In the genomic region with DNA sequence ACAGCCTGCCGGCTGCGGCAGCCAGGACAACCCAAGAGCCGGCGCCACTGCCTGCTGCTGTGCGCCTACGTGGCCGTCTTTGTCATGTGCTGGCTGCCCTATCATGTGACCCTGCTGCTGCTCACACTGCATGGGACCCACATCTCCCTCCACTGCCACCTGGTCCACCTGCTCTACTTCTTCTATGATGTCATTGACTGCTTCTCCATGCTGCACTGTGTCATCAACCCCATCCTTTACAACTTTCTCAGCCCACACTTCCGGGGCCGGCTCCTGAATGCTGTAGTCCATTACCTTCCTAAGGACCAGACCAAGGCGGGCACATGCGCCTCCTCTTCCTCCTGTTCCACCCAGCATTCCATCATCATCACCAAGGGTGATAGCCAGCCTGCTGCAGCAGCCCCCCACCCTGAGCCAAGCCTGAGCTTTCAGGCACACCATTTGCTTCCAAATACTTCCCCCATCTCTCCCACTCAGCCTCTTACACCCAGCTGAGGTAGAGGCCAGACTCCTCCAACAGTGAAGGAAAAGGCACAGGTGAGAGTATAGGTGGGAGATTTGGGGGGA, we compare ENCODE assay signal across 21 cellular contexts. TPM values are rescaled to one million over a fixed set of nuclear protein-coding genes. Genes with fewer than 3 reads are reported as not detected.
DNase-seq lines count a peak whose midpoint lies in the region; ATAC-seq and TF ChIP-seq lines count a peak whose summit lies in the region.
"Had no signal": no experiment of that assay in that cellular context is flagged by ENCODE, and none has a peak within 500 bp of the region (broad histone marks: within the 10 kb centered on the region; RNA-seq: fewer than 3 reads in every experiment).

No MANE protein-coding gene starts in this region.

- H3K27ac Mint-ChIP-seq in activated T-helper 17 cell treated with anti-CD3 and anti-CD28 coated beads, Interleukin-2, amount 50 U/mL, for 72 hours = peak overlapping the region; percentile 65

- H3K36me3 ChIP-seq in HEK293 (ENCODE audit: control insufficient read depth in 2 of 2, insufficient read depth in 1 of 2, low read length in 2 of 2) (peaks cover 0 to 42% of the 10 kb centered on the region in 2 experiments; a peak in 1 of 3 replicates), esophagus muscularis mucosa (peaks cover 0 to 46% (median 39%) of the 10 kb centered on the region in 4 donors), spleen (peaks cover 0 to 59% (median 0%) of the 10 kb centered on the region in 6 donors), MG63 (peaks cover 24% of the 10 kb centered on the region)

- WGBS in esophagus muscularis mucosa = 89% methylated on average over 11 of the region's 11 CpGs
- 71 to 95% (median 81%) methylated on average over 11 of the region's 11 CpGs for WGBS in spleen, 5 donors

- H3K36me3 Mint-ChIP-seq in activated T-helper 17 cell treated with anti-CD3 and anti-CD28 coated beads, Interleukin-2, amount 50 U/mL, for 72 hours (ENCODE audit: low read depth) = peaks cover 29% of the 10 kb centered on the region

- H3K9me3 Mint-ChIP-seq in activated T-helper 17 cell treated with anti-CD3 and anti-CD28 coated beads, Interleukin-2, amount 50 U/mL, for 72 hours = no peaks in the 10 kb centered on the region
- H3K9me3 Mint-ChIP-seq: CD8-positive, alpha-beta memory T cell had no signal

- H3K27me3 ChIP-seq in esophagus muscularis mucosa (no peaks in the 10 kb centered on the region), spleen (replicated peaks in 1 of 7) (no peaks in the 10 kb centered on the region), MG63 (no peaks in the 10 kb centered on the region)

- H3K4me3 ChIP-seq in HEK293 (ENCODE audit: low read depth, low read length) (no peak overlapping the region), esophagus muscularis mucosa (no peak overlapping the region), spleen (peak overlapping the region in 6 of 8 donors; percentile 19 to 63 (median 28)), MG63 (no peak overlapping the region)

- H3K4me3 Mint-ChIP-seq in activated T-helper 17 cell treated with anti-CD3 and anti-CD28 coated beads, Interleukin-2, amount 50 U/mL, for 72 hours = no peak overlapping the region
- H3K4me3 Mint-ChIP-seq: B cell; CD8-positive, alpha-beta memory T cell had no signal

- H3K4me1 ChIP-seq in HEK293 (ENCODE audit: control insufficient read depth, insufficient read depth, low read length) (no peaks in the 10 kb centered on the region), esophagus muscularis mucosa (peaks cover 0 to 9% (median 3%) of the 10 kb centered on the region in 4 donors), spleen (peaks cover 29 to 88% (median 64%) of the 10 kb centered on the region in 6 donors)

- TF ChIP-seq POLR2A in esophagus muscularis mucosa (IDR thresholded peaks at IDR 0.05; ENCODE audit: low read depth) (no peak), spleen (IDR thresholded peaks at IDR 0.05) (no peak)

- DNase-seq in esophagus muscularis mucosa (ENCODE audit: extremely low spot score) = peak; percentile 45
- peak; percentile 64 for DNase-seq in spleen
- DNase-seq in MG63 = no peak
- DNase-seq: ACHN; CD8-positive, alpha-beta memory T cell; DND-41; GDM1; NCI-H1092 treated with DMSO at 0.1 percent for 48 hours; NCI-H1694; NCI-H345; NCI-H526 treated with DMSO at 0.1 percent for 48 hours; OCI-M1; RPMI8226 had no signal

- no peaks in the 10 kb centered on the region for H3K27me3 Mint-ChIP-seq in activated T-helper 17 cell treated with anti-CD3 and anti-CD28 coated beads, Interleukin-2, amount 50 U/mL, for 72 hours
- H3K27me3 Mint-ChIP-seq: B cell; CD8-positive, alpha-beta memory T cell had no signal

- no peak for TF ChIP-seq EP300 in esophagus muscularis mucosa (IDR thresholded peaks at IDR 0.05)

- POLR2A ChIA-PET in HEK293 (lab: Yijun Ruan, JAX) = no interaction called here

- ATAC-seq in activated T-helper 17 cell treated with anti-CD3 and anti-CD28 coated beads, Interleukin-2, amount 50 U/mL, for 72 hours (replicated peaks) = no peak
- ATAC-seq in HG02798 (IDR thresholded peaks at IDR 0.05; ENCODE audit: poor library complexity, unreplicated experiment) (no peak), HG03432 (IDR thresholded peaks at IDR 0.05; ENCODE audit: unreplicated experiment) (no peak)

- no peak for TF ChIP-seq CTCF in HEK293 (tag by site-specific recombination; IDR thresholded peaks at IDR 0.05)
- no peak for TF ChIP-seq CTCF in esophagus muscularis mucosa (IDR thresholded peaks at IDR 0.05)
- TF ChIP-seq CTCF in spleen (IDR thresholded peaks at IDR 0.05 in 8 of 11, conservative IDR thresholded peaks at IDR 0.05 in 3 of 11) = no peak

- CTCF ChIA-PET in HEK293 (lab: Yijun Ruan, JAX) = interaction anchor here (0.7 to 1.7 kb wide), 3 partner anchors 9 to 233 kb away, joined by 3 to 7 read pairs (median 6); no protein-coding TSS in a partner anchor

- H3K27ac ChIP-seq in HEK293 (ENCODE audit: extremely low read depth, low read depth, low read length) = no peak overlapping the region
- H3K27ac ChIP-seq in esophagus muscularis mucosa (replicated peaks in 1 of 4) = no peak overlapping the region
- peak overlapping the region in 7 of 8 donors; percentile 36 to 85 (median 78) for H3K27ac ChIP-seq in spleen
- H3K27ac ChIP-seq: KMS-11 had no signal

- intact Hi-C loops in esophagus muscularis mucosa (cut with DNase I) = no loop called here
- intact Hi-C loops in spleen (cut with DNase I; ENCODE audit: low total_unique reads) = no loop called here

- H3K9me3 ChIP-seq in HEK293 (ENCODE audit: control insufficient read depth, insufficient read depth, low read depth, low read length) = no peaks in the 10 kb centered on the region
- H3K9me3 ChIP-seq in esophagus muscularis mucosa = no peaks in the 10 kb centered on the region
- no peaks in the 10 kb centered on the region for H3K9me3 ChIP-seq in spleen
- H3K9me3 ChIP-seq in MG63 = no peaks in the 10 kb centered on the region

- H3K4me1 Mint-ChIP-seq in activated T-helper 17 cell treated with anti-CD3 and anti-CD28 coated beads, Interleukin-2, amount 50 U/mL, for 72 hours = peaks cover 40% of the 10 kb centered on the region

TF ChIP-seq in HEK293, 187 proteins besides CTCF, POLR2A, EP300 and RAD21 (continues in another document):
- TF ChIP-seq, protein P1, sequence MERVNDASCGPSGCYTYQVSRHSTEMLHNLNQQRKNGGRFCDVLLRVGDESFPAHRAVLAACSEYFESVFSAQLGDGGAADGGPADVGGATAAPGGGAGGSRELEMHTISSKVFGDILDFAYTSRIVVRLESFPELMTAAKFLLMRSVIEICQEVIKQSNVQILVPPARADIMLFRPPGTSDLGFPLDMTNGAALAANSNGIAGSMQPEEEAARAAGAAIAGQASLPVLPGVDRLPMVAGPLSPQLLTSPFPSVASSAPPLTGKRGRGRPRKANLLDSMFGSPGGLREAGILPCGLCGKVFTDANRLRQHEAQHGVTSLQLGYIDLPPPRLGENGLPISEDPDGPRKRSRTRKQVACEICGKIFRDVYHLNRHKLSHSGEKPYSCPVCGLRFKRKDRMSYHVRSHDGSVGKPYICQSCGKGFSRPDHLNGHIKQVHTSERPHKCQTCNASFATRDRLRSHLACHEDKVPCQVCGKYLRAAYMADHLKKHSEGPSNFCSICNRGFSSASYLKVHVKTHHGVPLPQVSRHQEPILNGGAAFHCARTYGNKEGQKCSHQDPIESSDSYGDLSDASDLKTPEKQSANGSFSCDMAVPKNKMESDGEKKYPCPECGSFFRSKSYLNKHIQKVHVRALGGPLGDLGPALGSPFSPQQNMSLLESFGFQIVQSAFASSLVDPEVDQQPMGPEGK (tag by site-specific recombination; IDR thresholded peaks at IDR 0.05) = no peak
- TF ChIP-seq ZNF121 (tag by site-specific recombination; IDR thresholded peaks at IDR 0.05) (no peak), OSR2 (tag by site-specific recombination; IDR thresholded peaks at IDR 0.05) (no peak), ZNF324 (tag by site-specific recombination; IDR thresholded peaks at IDR 0.05) (no peak), ZNF629 (tag by site-specific recombination; IDR thresholded peaks at IDR 0.05) (peak; percentile 38; the same call in 1 of the 2 replicates)
- TF ChIP-seq, protein P2, sequence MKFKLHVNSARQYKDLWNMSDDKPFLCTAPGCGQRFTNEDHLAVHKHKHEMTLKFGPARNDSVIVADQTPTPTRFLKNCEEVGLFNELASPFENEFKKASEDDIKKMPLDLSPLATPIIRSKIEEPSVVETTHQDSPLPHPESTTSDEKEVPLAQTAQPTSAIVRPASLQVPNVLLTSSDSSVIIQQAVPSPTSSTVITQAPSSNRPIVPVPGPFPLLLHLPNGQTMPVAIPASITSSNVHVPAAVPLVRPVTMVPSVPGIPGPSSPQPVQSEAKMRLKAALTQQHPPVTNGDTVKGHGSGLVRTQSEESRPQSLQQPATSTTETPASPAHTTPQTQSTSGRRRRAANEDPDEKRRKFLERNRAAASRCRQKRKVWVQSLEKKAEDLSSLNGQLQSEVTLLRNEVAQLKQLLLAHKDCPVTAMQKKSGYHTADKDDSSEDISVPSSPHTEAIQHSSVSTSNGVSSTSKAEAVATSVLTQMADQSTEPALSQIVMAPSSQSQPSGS (tag by site-specific recombination; IDR thresholded peaks at IDR 0.05; ENCODE audit: low read depth) = peak; percentile 48; the same call in 1 of the 2 replicates

RNA-seq across cellular contexts. Expression of a gene that starts 10.3 kb away (rescaled TPM):
- 1 to 10 TPM; 4.2 to 4.7 TPM for total RNA-seq in activated T-helper 17 cell treated with anti-CD3 and anti-CD28 coated beads, Interleukin-2, amount 50 U/mL, for 72 hours
- total RNA-seq in esophagus muscularis mucosa (1 to 10 TPM; 5.0 to 9.1 (median 7.1) TPM), spleen (10 to 100 TPM in 6 of 7 donors, 1 to 10 TPM in 1; 8.7 to 15.7 (median 11.9) TPM)
- 1 to 10 TPM; 1.7 to 3.3 (median 2.0) TPM for polyA plus RNA-seq in spleen
- 3.1 and 3.3 TPM in 2 replicates for total RNA-seq in MG63 (2014; rRNA removed; shearing (Covaris generic); ENCODE audit: low replicate concordance)

RNA-seq across cellular contexts. Expression of a gene that starts 20.3 kb away (rescaled TPM):
- 1 to 10 TPM in 1 of 2 donors, not detected in 1; 1.5 TPM for total RNA-seq in activated T-helper 17 cell treated with anti-CD3 and anti-CD28 coated beads, Interleukin-2, amount 50 U/mL, for 72 hours
- total RNA-seq in esophagus muscularis mucosa = not detected
- not detected for total RNA-seq in spleen
- polyA plus RNA-seq in spleen = under 1 TPM in 2 of 3 donors, not detected in 1; 0.11 to 0.20 TPM
- 0.36 TPM in 1 of 2 replicates, not detected in the other for total RNA-seq in MG63 (2014; rRNA removed; shearing (Covaris generic); ENCODE audit: low replicate concordance)
- total RNA-seq: B cell; CD8-positive, alpha-beta memory T cell; H4; MCF 10A had no signal
- polyA plus RNA-seq: CD8-positive, alpha-beta memory T cell had no signal

RNA-seq across cellular contexts. Expression of a gene that starts 38.6 kb away (rescaled TPM):
- total RNA-seq in activated T-helper 17 cell treated with anti-CD3 and anti-CD28 coated beads, Interleukin-2, amount 50 U/mL, for 72 hours = under 1 TPM; 0.11 to 0.69 TPM
- total RNA-seq in esophagus muscularis mucosa = under 1 TPM in 3 of 4 donors, not detected in 1; 0.17 to 0.69 (median 0.42) TPM
- total RNA-seq in spleen = 1 to 10 TPM in 6 of 7 donors, under 1 TPM in 1; 0.94 to 3.9 (median 2.6) TPM
- 1 to 10 TPM in 2 of 3 donors, under 1 TPM in 1; 0.86 to 3.0 (median 2.3) TPM for polyA plus RNA-seq in spleen
- not detected in 2 replicates for total RNA-seq in MG63 (2014; rRNA removed; shearing (Covaris generic); ENCODE audit: low replicate concordance)
- total RNA-seq: H4 had no signal

RNA-seq across cellular contexts. Expression of a gene that starts 53.9 kb away (rescaled TPM):
- total RNA-seq in activated T-helper 17 cell treated with anti-CD3 and anti-CD28 coated beads, Interleukin-2, amount 50 U/mL, for 72 hours = 1 to 10 TPM; 2.1 to 5.1 TPM
- total RNA-seq in esophagus muscularis mucosa (1 to 10 TPM in 1 of 4 donors, under 1 TPM in 3; 0.06 to 1.1 (median 0.83) TPM), spleen (1 to 10 TPM in 1 of 7 donors, under 1 TPM in 5, not detected in 1; 0.14 to 1.4 (median 0.48) TPM)
- polyA plus RNA-seq in spleen = under 1 TPM; 0.12 to 0.22 (median 0.20) TPM
- not detected in 2 replicates for total RNA-seq in MG63 (2014; rRNA removed; shearing (Covaris generic); ENCODE audit: low replicate concordance)
- total RNA-seq: H4 had no signal

Comparison
In these comparisons a context has a peak if more than half of its experiments do, and no peak if none do; other contexts are left out.
1. H3K27ac ChIP-seq: peak in spleen (7 of 8); none in HEK293 (single experiment) and esophagus muscularis mucosa (0 of 4).
2. H3K4me3 ChIP-seq: peak in spleen (6 of 8); none in HEK293 (single experiment), esophagus muscularis mucosa (0 of 4) and MG63 (single experiment).